23 cellular contexts compared by ENCODE assay signal in the genomic region with DNA sequence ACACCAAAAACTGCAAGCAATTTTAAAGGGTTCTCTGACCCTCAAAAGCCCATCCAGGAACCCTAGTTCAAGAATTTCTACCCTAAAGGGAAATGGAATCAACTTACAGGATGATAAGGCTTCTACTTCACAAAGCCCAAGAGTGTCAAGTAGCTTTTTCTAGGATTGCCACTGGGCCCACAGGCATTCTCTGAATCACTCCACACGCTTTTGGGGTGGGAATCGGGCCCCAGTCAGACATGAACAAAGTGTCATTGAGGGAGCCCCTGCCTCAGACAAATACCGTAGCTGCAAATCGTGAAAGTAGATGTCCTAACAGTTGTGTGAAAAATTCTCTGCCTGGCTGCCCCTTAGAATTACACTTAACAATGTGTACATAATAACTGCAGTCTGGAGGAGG.
"Had no signal": no experiment of that assay in that cellular context is flagged by ENCODE, and none has a peak within 500 bp of the region (broad histone marks: within the 10 kb centered on the region; RNA-seq: fewer than 3 reads in every experiment).

No MANE protein-coding gene starts in this region.

- ATAC-seq: gastrocnemius medialis; left colon; left ventricle myocardium superior; lower lobe of right lung; naive thymus-derived CD8-positive, alpha-beta T cell; pancreas; right lobe of liver; stimulated activated effector memory CD8-positive, alpha-beta T cell treated with anti-CD3 and anti-CD28 coated beads, Interleukin-12 subunit alpha, Interleukin-12 subunit beta, amount 100 ng/mL, for 72 hours had no signal

- DNase-seq: dorsolateral prefrontal cortex; effector CD4-positive, alpha-beta T cell; foreskin fibroblast; gastrocnemius medialis; head of caudate nucleus; kidney; left colon; left ventricle myocardium superior; lower lobe of right lung; naive thymus-derived CD8-positive, alpha-beta T cell; occipital lobe; pancreas; right lobe of liver; small intestine; stimulated activated CD4-positive, alpha-beta T cell treated with anti-CD3 and anti-CD28 coated beads, Interleukin-15, amount 100 ng/mL, for 24 hours; stimulated activated CD4-positive, alpha-beta T cell treated with anti-CD3 and anti-CD28 coated beads, Interleukin-4, amount 100 ng/mL, for 1 hour; stimulated activated naive CD4-positive, alpha-beta T cell treated with Interleukin-2 at 50 U/mL for 16 hours; upper lobe of left lung had no signal

- H3K27me3 Mint-ChIP-seq: naive thymus-derived CD8-positive, alpha-beta T cell had no signal

- H3K36me3 Mint-ChIP-seq: stimulated activated effector memory CD8-positive, alpha-beta T cell treated with anti-CD3 and anti-CD28 coated beads, Interleukin-12 subunit alpha, Interleukin-12 subunit beta, amount 100 ng/mL, for 72 hours had no signal

- H3K27ac Mint-ChIP-seq: naive thymus-derived CD8-positive, alpha-beta T cell; stimulated activated effector memory CD8-positive, alpha-beta T cell treated with anti-CD3 and anti-CD28 coated beads, Interleukin-12 subunit alpha, Interleukin-12 subunit beta, amount 100 ng/mL, for 72 hours had no signal

- H3K27me3 ChIP-seq: right lobe of liver, tibial nerve, upper lobe of left lung had no signal

- FAIRE-seq: colon, kidney, pancreas, small intestine, urothelium cell line had no signal

- H3K4me3 Mint-ChIP-seq: naive thymus-derived CD8-positive, alpha-beta T cell; stimulated activated effector memory CD8-positive, alpha-beta T cell treated with anti-CD3 and anti-CD28 coated beads, Interleukin-12 subunit alpha, Interleukin-12 subunit beta, amount 100 ng/mL, for 72 hours had no signal

- H3K4me1 Mint-ChIP-seq: naive thymus-derived CD8-positive, alpha-beta T cell; stimulated activated effector memory CD8-positive, alpha-beta T cell treated with anti-CD3 and anti-CD28 coated beads, Interleukin-12 subunit alpha, Interleukin-12 subunit beta, amount 100 ng/mL, for 72 hours had no signal

- H3K9me3 ChIP-seq: gastrocnemius medialis, lower lobe of right lung, pancreas, right lobe of liver, thoracic aorta had no signal

- H3K36me3 ChIP-seq: gastrocnemius medialis, lower lobe of right lung, pancreas, right lobe of liver, thoracic aorta, tibial nerve, upper lobe of left lung had no signal

- H3K27ac ChIP-seq: dorsolateral prefrontal cortex, gastrocnemius medialis, lower lobe of right lung, pancreas, right lobe of liver, thoracic aorta, tibial nerve, upper lobe of left lung had no signal

- H3K4me1 ChIP-seq: gastrocnemius medialis, lower lobe of right lung, pancreas, right lobe of liver, tibial nerve, upper lobe of left lung had no signal

- H3K4me3 ChIP-seq: dorsolateral prefrontal cortex, gastrocnemius medialis, lower lobe of right lung, pancreas, right lobe of liver, thoracic aorta, tibial nerve, upper lobe of left lung had no signal
